8 cellular contexts compared by ENCODE assay signal in the genomic region with DNA sequence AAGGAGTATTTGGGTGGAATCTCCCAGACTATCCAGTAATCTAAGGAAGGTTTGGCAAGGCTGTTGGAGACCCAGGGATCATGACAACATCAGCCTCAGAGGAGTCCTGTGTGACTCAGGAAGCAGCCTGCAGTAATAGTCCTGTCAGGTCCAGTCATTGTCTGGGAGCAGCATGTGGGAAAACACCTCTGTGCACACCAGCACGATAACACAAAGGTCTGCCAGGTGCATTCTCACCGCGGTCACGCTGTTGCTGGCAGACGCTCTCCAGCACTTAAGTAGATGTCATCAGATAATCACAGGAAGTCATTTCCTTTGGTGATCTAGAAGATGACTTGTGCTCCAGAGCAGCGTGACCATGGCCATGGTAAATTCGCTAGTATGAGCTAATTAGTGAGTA.
A peak's percentile ranks its signal among the peaks of the same experiment; 100 is the strongest.
DNase-seq lines count a peak whose midpoint lies in the region; ATAC-seq, FAIRE-seq and TF ChIP-seq lines count a peak whose summit lies in the region.

No MANE protein-coding gene starts in this region.

- in situ Hi-C loops in gastrocnemius medialis (cut with MboI; ENCODE audit: low sequenced_read_pairs in 4 of 4) = no loop called here

- no peaks in the 10 kb centered on the region for H3K36me3 ChIP-seq in gastrocnemius medialis
- H3K36me3 ChIP-seq in SJCRH30 = no peaks in the 10 kb centered on the region

- H3K27me3 ChIP-seq in gastrocnemius medialis (no peaks in the 10 kb centered on the region), SJCRH30 (no peaks in the 10 kb centered on the region)

- peak; percentile 82 for DNase-seq in DMS153 (lab: John Stamatoyannopoulos, UW)
- peak; percentile 55 for DNase-seq in RCC 7860 (ENCODE audit: low spot score)
- peak; percentile 96 for DNase-seq in epithelial cell of esophagus (ENCODE audit: low read depth)
- no peak for DNase-seq in gastrocnemius medialis
- no peak for DNase-seq in sciatic nerve (ENCODE audit: low spot score)
- DNase-seq in SJCRH30 = no peak

- H3K4me1 ChIP-seq in gastrocnemius medialis (no peaks in the 10 kb centered on the region), SJCRH30 (no peaks in the 10 kb centered on the region)

- no peak for TF ChIP-seq POLR2A in gastrocnemius medialis (IDR thresholded peaks at IDR 0.05)

- ATAC-seq in GM21723 (IDR thresholded peaks at IDR 0.05; ENCODE audit: unreplicated experiment) = peak; percentile 58
- no peak for ATAC-seq in HG03439 (IDR thresholded peaks at IDR 0.05; ENCODE audit: unreplicated experiment)
- no peak for ATAC-seq in gastrocnemius medialis
- no peak for ATAC-seq in sciatic nerve

- TF ChIP-seq CTCF in epithelial cell of esophagus (IDR thresholded peaks at IDR 0.05; ENCODE audit: insufficient read depth, low read depth, low read length, missing control alignments) = no peak
- no peak for TF ChIP-seq CTCF in gastrocnemius medialis (IDR thresholded peaks at IDR 0.05 in 4 of 5, conservative IDR thresholded peaks at IDR 0.05 in 1 of 5)

- H3K4me3 ChIP-seq in epithelial cell of esophagus (ENCODE audit: low read length) = no peak overlapping the region
- no peak overlapping the region for H3K4me3 ChIP-seq in gastrocnemius medialis
- H3K4me3 ChIP-seq in SJCRH30 = no peak overlapping the region

- no peak overlapping the region for H3K27ac ChIP-seq in gastrocnemius medialis
- no peak overlapping the region for H3K27ac ChIP-seq in SJCRH30

- FAIRE-seq in RCC 7860 (lab: Jason Lieb, UNC) = no peak

- intact Hi-C loops in gastrocnemius medialis (cut with DNase I; ENCODE audit: low total_unique reads) = no loop called here
- intact Hi-C loops in sciatic nerve (cut with DNase I) = no loop called here

- H3K9me3 ChIP-seq in gastrocnemius medialis = no peaks in the 10 kb centered on the region
- H3K9me3 ChIP-seq in SJCRH30 (replicated peaks) = no peaks in the 10 kb centered on the region; the same call in 1 of the 2 replicates

Comparison
In these comparisons a context has a peak if more than half of its experiments do, and no peak if none do; other contexts are left out.
1. DNase-seq: peak in DMS153 (single experiment), RCC 7860 (single experiment) and epithelial cell of esophagus (single experiment); none in gastrocnemius medialis (0 of 2), sciatic nerve (single experiment) and SJCRH30 (0 of 2).